In the genomic region with DNA sequence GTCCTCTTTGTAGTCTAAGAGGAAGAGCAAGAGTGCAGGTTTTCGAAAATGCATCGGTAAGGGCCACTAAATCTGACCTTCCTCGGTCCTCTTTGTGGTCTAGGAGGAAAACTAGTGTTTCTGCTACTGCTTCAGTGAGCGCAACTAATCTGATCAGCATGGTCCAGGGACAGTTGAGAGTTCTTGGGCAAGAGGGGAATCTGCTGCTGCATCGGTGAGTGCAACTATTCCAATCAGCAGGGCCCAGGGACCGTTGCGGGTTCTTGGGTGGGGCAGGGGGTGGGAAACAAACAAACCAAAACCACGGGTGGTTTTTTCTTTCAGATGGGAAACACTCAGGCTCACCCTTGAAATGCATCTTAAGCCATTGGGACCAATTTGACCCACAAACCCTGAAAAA, we compare ENCODE assay signal across 1 cellular context.
TF ChIP-seq lines count a peak whose summit lies in the region.

No MANE protein-coding gene starts in this region.

TF ChIP-seq in GM23338, 12 proteins besides CTCF, POLR2A, EP300 and RAD21 (continued from another document):
- TF ChIP-seq, protein P1, sequence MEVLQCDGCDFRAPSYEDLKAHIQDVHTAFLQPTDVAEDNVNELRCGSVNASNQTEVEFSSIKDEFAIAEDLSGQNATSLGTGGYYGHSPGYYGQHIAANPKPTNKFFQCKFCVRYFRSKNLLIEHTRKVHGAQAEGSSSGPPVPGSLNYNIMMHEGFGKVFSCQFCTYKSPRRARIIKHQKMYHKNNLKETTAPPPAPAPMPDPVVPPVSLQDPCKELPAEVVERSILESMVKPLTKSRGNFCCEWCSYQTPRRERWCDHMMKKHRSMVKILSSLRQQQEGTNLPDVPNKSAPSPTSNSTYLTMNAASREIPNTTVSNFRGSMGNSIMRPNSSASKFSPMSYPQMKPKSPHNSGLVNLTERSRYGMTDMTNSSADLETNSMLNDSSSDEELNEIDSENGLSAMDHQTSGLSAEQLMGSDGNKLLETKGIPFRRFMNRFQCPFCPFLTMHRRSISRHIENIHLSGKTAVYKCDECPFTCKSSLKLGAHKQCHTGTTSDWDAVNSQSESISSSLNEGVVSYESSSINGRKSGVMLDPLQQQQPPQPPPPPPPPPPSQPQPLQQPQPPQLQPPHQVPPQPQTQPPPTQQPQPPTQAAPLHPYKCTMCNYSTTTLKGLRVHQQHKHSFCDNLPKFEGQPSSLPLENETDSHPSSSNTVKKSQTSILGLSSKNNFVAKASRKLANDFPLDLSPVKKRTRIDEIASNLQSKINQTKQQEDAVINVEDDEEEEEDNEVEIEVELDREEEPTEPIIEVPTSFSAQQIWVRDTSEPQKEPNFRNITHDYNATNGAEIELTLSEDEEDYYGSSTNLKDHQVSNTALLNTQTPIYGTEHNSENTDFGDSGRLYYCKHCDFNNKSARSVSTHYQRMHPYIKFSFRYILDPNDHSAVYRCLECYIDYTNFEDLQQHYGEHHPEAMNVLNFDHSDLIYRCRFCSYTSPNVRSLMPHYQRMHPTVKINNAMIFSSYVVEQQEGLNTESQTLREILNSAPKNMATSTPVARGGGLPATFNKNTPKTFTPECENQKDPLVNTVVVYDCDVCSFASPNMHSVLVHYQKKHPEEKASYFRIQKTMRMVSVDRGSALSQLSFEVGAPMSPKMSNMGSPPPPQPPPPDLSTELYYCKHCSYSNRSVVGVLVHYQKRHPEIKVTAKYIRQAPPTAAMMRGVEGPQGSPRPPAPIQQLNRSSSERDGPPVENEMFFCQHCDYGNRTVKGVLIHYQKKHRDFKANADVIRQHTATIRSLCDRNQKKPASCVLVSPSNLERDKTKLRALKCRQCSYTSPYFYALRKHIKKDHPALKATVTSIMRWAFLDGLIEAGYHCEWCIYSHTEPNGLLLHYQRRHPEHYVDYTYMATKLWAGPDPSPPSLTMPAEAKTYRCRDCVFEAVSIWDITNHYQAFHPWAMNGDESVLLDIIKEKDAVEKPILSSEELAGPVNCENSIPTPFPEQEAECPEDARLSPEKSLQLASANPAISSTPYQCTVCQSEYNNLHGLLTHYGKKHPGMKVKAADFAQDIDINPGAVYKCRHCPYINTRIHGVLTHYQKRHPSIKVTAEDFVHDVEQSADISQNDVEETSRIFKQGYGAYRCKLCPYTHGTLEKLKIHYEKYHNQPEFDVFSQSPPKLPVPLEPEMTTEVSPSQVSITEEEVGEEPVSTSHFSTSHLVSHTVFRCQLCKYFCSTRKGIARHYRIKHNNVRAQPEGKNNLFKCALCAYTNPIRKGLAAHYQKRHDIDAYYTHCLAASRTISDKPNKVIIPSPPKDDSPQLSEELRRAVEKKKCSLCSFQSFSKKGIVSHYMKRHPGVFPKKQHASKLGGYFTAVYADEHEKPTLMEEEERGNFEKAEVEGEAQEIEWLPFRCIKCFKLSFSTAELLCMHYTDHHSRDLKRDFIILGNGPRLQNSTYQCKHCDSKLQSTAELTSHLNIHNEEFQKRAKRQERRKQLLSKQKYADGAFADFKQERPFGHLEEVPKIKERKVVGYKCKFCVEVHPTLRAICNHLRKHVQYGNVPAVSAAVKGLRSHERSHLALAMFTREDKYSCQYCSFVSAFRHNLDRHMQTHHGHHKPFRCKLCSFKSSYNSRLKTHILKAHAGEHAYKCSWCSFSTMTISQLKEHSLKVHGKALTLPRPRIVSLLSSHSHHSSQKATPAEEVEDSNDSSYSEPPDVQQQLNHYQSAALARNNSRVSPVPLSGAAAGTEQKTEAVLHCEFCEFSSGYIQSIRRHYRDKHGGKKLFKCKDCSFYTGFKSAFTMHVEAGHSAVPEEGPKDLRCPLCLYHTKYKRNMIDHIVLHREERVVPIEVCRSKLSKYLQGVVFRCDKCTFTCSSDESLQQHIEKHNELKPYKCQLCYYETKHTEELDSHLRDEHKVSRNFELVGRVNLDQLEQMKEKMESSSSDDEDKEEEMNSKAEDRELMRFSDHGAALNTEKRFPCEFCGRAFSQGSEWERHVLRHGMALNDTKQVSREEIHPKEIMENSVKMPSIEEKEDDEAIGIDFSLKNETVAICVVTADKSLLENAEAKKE (CRISPR knock-in tag; IDR thresholded peaks at IDR 0.05), result no peak
- TF ChIP-seq EZH2phosphoT487 (IDR thresholded peaks at IDR 0.05; ENCODE audit: unreplicated experiment), result no peak
- TF ChIP-seq NANOG (IDR thresholded peaks at IDR 0.05; ENCODE audit: borderline replicate concordance), result no peak
- no peak for TF ChIP-seq ZNF114 (CRISPR knock-in tag; IDR thresholded peaks at IDR 0.05)
